In genomic region chr6:87301277-87301676, GRCh38 we compare ENCODE assay signal across 19 cellular contexts. TPM values are rescaled to one million over a fixed set of nuclear protein-coding genes. Genes with fewer than 3 reads are reported as not detected.
"Had no signal": no experiment of that assay in that cellular context is flagged by ENCODE, and none has a peak within 500 bp of the region (broad histone marks: within the 10 kb centered on the region; RNA-seq: fewer than 3 reads in every experiment).

No MANE protein-coding gene starts in this region.

RNA-seq across cellular contexts. Expression of gene GJB7, which starts 27.8 kb away (rescaled TPM):
- total RNA-seq: activated naive CD4-positive, alpha-beta T cell treated with anti-CD3 and anti-CD28 coated beads for 36 hours; activated naive CD4-positive, alpha-beta T cell treated with anti-CD3 and anti-CD28 coated beads, Interleukin-2, amount 50 U/mL, for 72 hours; activated naive CD8-positive, alpha-beta T cell treated with anti-CD3 and anti-CD28 coated beads for 36 hours; activated naive CD8-positive, alpha-beta T cell treated with anti-CD3 and anti-CD28 coated beads, Interleukin-2, amount 10 ng/mL, durations not matched to agents 7 days and 5 days; activated T-cell treated with anti-CD3 and anti-CD28 coated beads, Interleukin-2, amount 50 U/mL, for 4 hours; activated T-cell treated with anti-CD3 and anti-CD28 coated beads, Interleukin-2, amount 50 U/mL, for 72 hours; activated T-helper 1 cell treated with anti-CD3 and anti-CD28 coated beads, Interleukin-12 subunit alpha, Interleukin-12 subunit beta, Interleukin-2, Interleukin-4 antibody, amounts not matched to agents 30 ng/mL and 10 ng/mL and 1 ng/mL, durations not matched to agents 14 hours and 24 hours and 36 hours; activated T-helper 17 cell treated with anti-CD3 and anti-CD28 coated beads, Interleukin-2, amount 50 U/mL, for 72 hours; activated T-helper 2 cell treated with anti-CD3 and anti-CD28 coated beads, Interferon-gamma antibody, Interleukin-2, Interleukin-4, amounts not matched to agents 10 μg/mL and 5 μg/mL and 100 μg/mL, durations not matched to agents 14 hours and 24 hours and 36 hours; adrenal gland; aorta; ascending aorta; astrocyte; body of pancreas; breast epithelium; bronchial epithelial cell; cardiac muscle cell; cardiac septum; cerebellum had no signal

RNA-seq across cellular contexts. Expression of gene C6orf163, which starts 43.3 kb away (rescaled TPM):
- total RNA-seq: ascending aorta had no signal
